1 cellular context compared by ENCODE assay signal in genomic region chr7:87548123-87548919, GRCh38.
A peak's percentile ranks its signal among the peaks of the same experiment; 100 is the strongest.
TF ChIP-seq lines count a peak whose summit lies in the region.

No MANE protein-coding gene starts in this region.

TF ChIP-seq in HepG2, 621 proteins besides CTCF, POLR2A, EP300 and RAD21 (continued from another document and continues in another):
- TF ChIP-seq ZBTB40 (IDR thresholded peaks at IDR 0.05) (no peak), ZBTB40 (CRISPR knock-in tag; IDR thresholded peaks at IDR 0.05) (no peak; the same call in 1 of the 2 replicates), ZNF513 (CRISPR knock-in tag; conservative IDR thresholded peaks at IDR 0.05) (no peak), ZNF800 (CRISPR knock-in tag; IDR thresholded peaks at IDR 0.05) (0 out of 2 replicates have a peak, but pooled peaks have one; percentile 22), PRDM10 (CRISPR knock-in tag; IDR thresholded peaks at IDR 0.05; ENCODE audit: low read depth) (no peak), CENPBD1 (CRISPR knock-in tag; IDR thresholded peaks at IDR 0.05; ENCODE audit: borderline replicate concordance, low read depth) (no peak), LBX2 (CRISPR knock-in tag; IDR thresholded peaks at IDR 0.05; ENCODE audit: borderline replicate concordance) (no peak), ARNTL (CRISPR knock-in tag; IDR thresholded peaks at IDR 0.05) (peak; percentile 79), CREM (IDR thresholded peaks at IDR 0.05) (peak; percentile 29; the same call in 1 of the 2 replicates), CREM (CRISPR knock-in tag; IDR thresholded peaks at IDR 0.05) (no peak), KLF9 (CRISPR knock-in tag; IDR thresholded peaks at IDR 0.05; ENCODE audit: low read depth) (no peak), ZNF124 (CRISPR knock-in tag; IDR thresholded peaks at IDR 0.05) (no peak), DNMT3B (CRISPR knock-in tag; conservative IDR thresholded peaks at IDR 0.05) (peak; percentile 66; the same call in 1 of the 2 replicates), AHDC1 (CRISPR knock-in tag; IDR thresholded peaks at IDR 0.05; ENCODE audit: borderline replicate concordance) (peak; percentile 87; the same call in 1 of the 2 replicates), NFYC (CRISPR knock-in tag; IDR thresholded peaks at IDR 0.05) (no peak), DNMT1 (CRISPR knock-in tag; IDR thresholded peaks at IDR 0.05) (no peak), FOXJ3 (CRISPR knock-in tag; IDR thresholded peaks at IDR 0.05; ENCODE audit: borderline replicate concordance) (peak; percentile 47; the same call in 1 of the 2 replicates), ZBTB20 (CRISPR knock-in tag; IDR thresholded peaks at IDR 0.05; ENCODE audit: borderline replicate concordance, low read depth) (no peak), MED13 (CRISPR knock-in tag; IDR thresholded peaks at IDR 0.05) (no peak), ZSCAN22 (CRISPR knock-in tag; IDR thresholded peaks at IDR 0.05) (no peak), ERF (CRISPR knock-in tag; IDR thresholded peaks at IDR 0.05) (peak; percentile 74; the same call in 1 of the 2 replicates), HNF1A (IDR thresholded peaks at IDR 0.05; ENCODE audit: low read depth) (peak; percentile 35; the same call in 1 of the 2 replicates), HNF1A (CRISPR knock-in tag; IDR thresholded peaks at IDR 0.05; ENCODE audit: borderline replicate concordance) (no peak), ELF1 (CRISPR knock-in tag; IDR thresholded peaks at IDR 0.05) (no peak)
